ENCODE assay signal across 11 cellular contexts in the genomic region with DNA sequence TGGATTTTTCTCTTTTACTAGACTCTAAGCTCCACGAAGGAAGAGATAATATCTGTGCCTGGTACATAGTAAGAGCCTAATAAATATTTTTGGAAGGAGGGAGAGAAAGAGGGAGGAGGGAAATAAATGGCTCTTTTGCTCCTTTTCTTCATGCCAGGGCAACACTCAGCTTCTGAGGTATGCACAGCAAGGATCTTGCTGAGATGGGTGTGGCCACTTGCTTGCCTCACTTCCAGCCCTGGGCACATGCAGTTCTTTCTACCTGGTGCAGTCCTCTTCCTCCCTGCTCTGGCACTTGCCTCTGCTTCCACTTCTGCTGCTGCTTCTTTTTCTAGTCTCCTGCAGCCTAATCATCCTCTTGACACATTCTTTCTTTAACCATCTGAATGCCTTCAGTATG.
DNase-seq lines count a peak whose midpoint lies in the region; ATAC-seq and TF ChIP-seq lines count a peak whose summit lies in the region.
"Had no signal": no experiment of that assay in that cellular context is flagged by ENCODE, and none has a peak within 500 bp of the region (broad histone marks: within the 10 kb centered on the region; RNA-seq: fewer than 3 reads in every experiment).

No MANE protein-coding gene starts in this region.

- no peak overlapping the region for H3K23ac ChIP-seq in mesendoderm (ENCODE audit: low read length)

- no peak overlapping the region for H2AK5ac ChIP-seq in mesendoderm (ENCODE audit: low read length)

- no peak overlapping the region for H3K18ac ChIP-seq in mesendoderm (ENCODE audit: low read length)

- H3K4me2 ChIP-seq in mesendoderm (ENCODE audit: low read length): no peak overlapping the region

- H3K56ac ChIP-seq in mesendoderm (ENCODE audit: low read length): no peak overlapping the region

- no peak overlapping the region for H2BK15ac ChIP-seq in mesendoderm (replicated peaks; ENCODE audit: low read depth)

- WGBS in mesendoderm (ENCODE audit: extremely low coverage, insufficient coverage, low lambda C conversion rate): no CpG with 5 or more reads among the region's 1 CpG
- 42 to 55% methylated on average over 1 of the region's 1 CpG for WGBS in upper lobe of left lung, 2 donors

- no peaks in the 10 kb centered on the region for H3K36me3 ChIP-seq in MG63
- no peaks in the 10 kb centered on the region for H3K36me3 ChIP-seq in mesendoderm (ENCODE audit: control insufficient read depth, insufficient read depth, low read length)
- no peaks in the 10 kb centered on the region for H3K36me3 ChIP-seq in upper lobe of left lung

- H3K4me1 ChIP-seq in mesendoderm (ENCODE audit: control insufficient read depth, low read depth, low read length): no peaks in the 10 kb centered on the region
- peaks cover 7 to 8% (median 7%) of the 10 kb centered on the region in 4 donors for H3K4me1 ChIP-seq in upper lobe of left lung

- H3K27ac ChIP-seq in mesendoderm (ENCODE audit: low read depth, low read length) (no peak overlapping the region), upper lobe of left lung (peak overlapping the region; percentile 40 to 47 (median 43))

- ATAC-seq in upper lobe of left lung (ENCODE audit: low FRiP score in 2 of 2): peak; percentile 68 to 92

- TF ChIP-seq EP300 in upper lobe of left lung (IDR thresholded peaks at IDR 0.05): peak in 3 of 4 donors; percentile 48 to 82 (median 52)

- no peak for TF ChIP-seq CTCF in upper lobe of left lung (IDR thresholded peaks at IDR 0.05)

- H4K5ac ChIP-seq in mesendoderm (ENCODE audit: low read length): no peak overlapping the region

- DNase-seq in MG63 (peak; percentile 79), dedifferentiated amniotic fluid mesenchymal stem cell (ENCODE audit: extremely low spot score) (peak; percentile 45), mesendoderm (peak; percentile 12), upper lobe of left lung (peak in 1 of 2 donors; percentile 88), NCI-H526 treated with DMSO at 0.1 percent for 48 hours (lab: John Stamatoyannopoulos, UW) (no peak), GDM1 (lab: John Stamatoyannopoulos, UW) (no peak)
- no peak for DNase-seq in stimulated activated CD4-positive, alpha-beta T cell treated with anti-CD3 and anti-CD28 coated beads, Interleukin-2, amount 100 ng/mL, for 24 hours
- DNase-seq: dorsolateral prefrontal cortex; GF-D8; NCI-H345; stimulated activated CD8-positive, alpha-beta memory T cell treated with anti-CD3 and anti-CD28 coated beads, Interleukin-4, amount 100 ng/mL, for 48 hours had no signal

- H3K9me3 ChIP-seq in MG63 (no peaks in the 10 kb centered on the region), upper lobe of left lung (no peaks in the 10 kb centered on the region)

- no peak overlapping the region for H4K8ac ChIP-seq in mesendoderm (ENCODE audit: low read depth, low read length)

- H3K4me3 ChIP-seq in MG63 (no peak overlapping the region), mesendoderm (ENCODE audit: low read length) (no peak overlapping the region), upper lobe of left lung (no peak overlapping the region)
- H3K4me3 ChIP-seq: dorsolateral prefrontal cortex had no signal

- TF ChIP-seq POLR2A in upper lobe of left lung (IDR thresholded peaks at IDR 0.05): peak in 1 of 4 donors; percentile 16

- no peaks in the 10 kb centered on the region for H3K27me3 ChIP-seq in MG63
- no peaks in the 10 kb centered on the region for H3K27me3 ChIP-seq in mesendoderm (ENCODE audit: insufficient read depth, low read length, poor library complexity)
- no peaks in the 10 kb centered on the region for H3K27me3 ChIP-seq in upper lobe of left lung
- H3K27me3 ChIP-seq: dorsolateral prefrontal cortex had no signal

- H3K79me1 ChIP-seq in mesendoderm (ENCODE audit: low read length): no peaks in the 10 kb centered on the region

- H3K79me2 ChIP-seq in mesendoderm (ENCODE audit: control insufficient read depth, insufficient read depth, low read length): no peaks in the 10 kb centered on the region

- no peak overlapping the region for H3K9ac ChIP-seq in mesendoderm (ENCODE audit: low read length)

- no peak overlapping the region for H3K4ac ChIP-seq in mesendoderm (ENCODE audit: low read depth, low read length)

- no peak overlapping the region for H2BK120ac ChIP-seq in mesendoderm (ENCODE audit: low read depth, low read length)

- H2BK5ac ChIP-seq in mesendoderm (ENCODE audit: low read length): no peak overlapping the region

Comparison
In these comparisons a context has a peak if more than half of its experiments do, and no peak if none do; other contexts are left out.
1. DNase-seq: peak in MG63 (single experiment), dedifferentiated amniotic fluid mesenchymal stem cell (single experiment) and mesendoderm (single experiment); none in stimulated activated CD4-positive, alpha-beta T cell treated with anti-CD3 and anti-CD28 coated beads, Interleukin-2, amount 100 ng/mL, for 24 hours (0 of 2), NCI-H526 treated with DMSO at 0.1 percent for 48 hours (single experiment) and GDM1 (single experiment).